ENCODE assay signal across 10 cellular contexts in the genomic region with DNA sequence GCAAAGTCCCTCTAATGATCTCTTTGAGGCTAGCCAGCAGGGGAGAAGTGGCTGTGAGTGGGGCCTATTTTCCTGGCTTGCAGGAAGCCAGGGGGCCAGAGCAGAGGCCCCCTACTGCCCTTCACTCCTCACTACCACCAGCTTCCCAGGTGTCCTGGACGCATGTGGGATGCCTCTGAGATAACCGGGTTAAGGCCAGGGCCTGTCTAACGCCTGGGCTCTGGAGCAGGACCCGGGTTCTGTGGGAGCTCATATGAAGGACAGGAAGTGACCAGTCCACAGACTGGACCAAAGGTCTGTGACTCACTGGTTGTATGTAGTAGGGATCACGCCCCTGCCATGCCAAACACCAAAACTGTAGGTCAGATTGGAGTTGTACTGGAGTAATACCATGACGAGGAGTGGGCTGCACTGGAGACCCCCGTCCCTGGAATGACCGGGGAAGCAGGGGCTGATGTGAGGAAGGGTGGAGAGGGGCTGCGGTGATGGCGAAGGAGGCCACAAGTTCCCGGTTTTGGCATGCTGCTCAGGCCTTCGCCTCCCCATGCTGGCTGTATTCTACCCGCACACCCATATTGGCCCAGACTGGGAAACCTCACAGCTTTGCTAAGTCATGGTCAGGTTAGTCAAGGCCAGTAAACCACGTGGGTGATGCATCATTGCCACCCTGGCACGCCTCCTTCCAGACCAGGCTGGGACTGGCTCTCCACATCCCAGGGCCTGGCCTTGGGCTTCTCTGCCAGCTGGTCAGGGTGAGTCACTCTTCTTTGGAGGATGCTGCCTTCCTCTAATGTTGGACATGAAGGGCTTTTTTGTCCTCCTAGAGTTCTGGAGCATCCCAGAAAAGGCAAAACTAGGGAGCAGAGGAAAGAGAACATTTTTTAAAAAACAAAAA. TPM values are rescaled to one million over a fixed set of nuclear protein-coding genes. Genes with fewer than 3 reads are reported as not detected.
DNase-seq lines count a peak whose midpoint lies in the region; ATAC-seq and TF ChIP-seq lines count a peak whose summit lies in the region.
"Had no signal": no experiment of that assay in that cellular context is flagged by ENCODE, and none has a peak within 500 bp of the region (broad histone marks: within the 10 kb centered on the region; RNA-seq: fewer than 3 reads in every experiment).

No MANE protein-coding gene starts in this region.

- no peak for TF ChIP-seq POLR2A in testis (IDR thresholded peaks at IDR 0.05)

- H3K27me3 Mint-ChIP-seq in activated CD4-positive, alpha-beta T cell treated with anti-CD3 and anti-CD28 coated beads for 36 hours = no peaks in the 10 kb centered on the region
- no peaks in the 10 kb centered on the region for H3K27me3 Mint-ChIP-seq in activated CD4-positive, alpha-beta T cell treated with anti-CD3 and anti-CD28 coated beads, Interleukin-2, amount 10 ng/mL, durations not matched to agents 24 days and 14 days

- no peak overlapping the region for H3K4me3 Mint-ChIP-seq in activated CD4-positive, alpha-beta T cell treated with anti-CD3 and anti-CD28 coated beads for 36 hours
- no peak overlapping the region for H3K4me3 Mint-ChIP-seq in activated CD4-positive, alpha-beta T cell treated with anti-CD3 and anti-CD28 coated beads, Interleukin-2, amount 10 ng/mL, durations not matched to agents 24 days and 14 days

- no peaks in the 10 kb centered on the region for H3K4me1 Mint-ChIP-seq in activated CD4-positive, alpha-beta T cell treated with anti-CD3 and anti-CD28 coated beads for 36 hours
- peaks cover 29% of the 10 kb centered on the region for H3K4me1 Mint-ChIP-seq in activated CD4-positive, alpha-beta T cell treated with anti-CD3 and anti-CD28 coated beads, Interleukin-2, amount 10 ng/mL, durations not matched to agents 24 days and 14 days

- whole genome bisulfite sequencing in testis, 2 donors = 84 to 92% methylated on average over 13 to 15 of the region's 15 CpGs

- no peaks in the 10 kb centered on the region for H3K9me3 ChIP-seq in testis
- H3K9me3 ChIP-seq: Caco-2 had no signal

- no peak overlapping the region for H3K27ac ChIP-seq in testis

- CTCF ChIA-PET in activated CD4-positive, alpha-beta T cell treated with anti-CD3 and anti-CD28 coated beads for 36 hours (lab: Charles Lee) = interaction anchor here (1.0 to 1.1 kb wide), 2 partner anchors 10 to 35 kb away, joined by 3 to 4 read pairs; no protein-coding TSS in a partner anchor
- CTCF ChIA-PET in GM10248 (lab: Yijun Ruan, JAX) = interaction anchor here (1.1 to 1.9 kb wide), 3 partner anchors 9 to 36 kb away, joined by 3 to 8 read pairs (median 4); no protein-coding TSS in a partner anchor

- intact Hi-C loops in activated CD4-positive, alpha-beta T cell treated with anti-CD3 and anti-CD28 coated beads for 36 hours (cut with DNase I, micrococcal nuclease) = no loop called here
- intact Hi-C loops in activated CD4-positive, alpha-beta T cell treated with anti-CD3 and anti-CD28 coated beads, Interleukin-2, amount 10 ng/mL, durations not matched to agents 24 days and 14 days (cut with micrococcal nuclease) = no loop called here
- intact Hi-C loops in left ventricle myocardium superior (cut with micrococcal nuclease) = no loop called here
- intact Hi-C loops in testis (cut with DNase I; ENCODE audit: low total_unique reads) = no loop called here

- no peaks in the 10 kb centered on the region for H3K4me1 ChIP-seq in testis
- H3K4me1 ChIP-seq: Caco-2 had no signal

- ATAC-seq in activated CD4-positive, alpha-beta T cell treated with anti-CD3 and anti-CD28 coated beads for 36 hours = peak; percentile 53
- ATAC-seq in left ventricle myocardium superior = peak; percentile 57

- H3K36me3 ChIP-seq in testis (ENCODE audit: low read depth, missing control alignments) = no peaks in the 10 kb centered on the region

- H3K27me3 ChIP-seq in testis = no peaks in the 10 kb centered on the region

- H3K36me3 Mint-ChIP-seq in activated CD4-positive, alpha-beta T cell treated with anti-CD3 and anti-CD28 coated beads for 36 hours (ENCODE audit: low read depth) = no peaks in the 10 kb centered on the region
- H3K36me3 Mint-ChIP-seq in activated CD4-positive, alpha-beta T cell treated with anti-CD3 and anti-CD28 coated beads, Interleukin-2, amount 10 ng/mL, durations not matched to agents 24 days and 14 days (ENCODE audit: low read depth) = no peaks in the 10 kb centered on the region

- H3K4me3 ChIP-seq in testis = no peak overlapping the region

- peak; percentile 22 for DNase-seq in activated CD4-positive, alpha-beta T cell treated with anti-CD3 and anti-CD28 coated beads for 36 hours
- DNase-seq in activated CD4-positive, alpha-beta T cell treated with anti-CD3 and anti-CD28 coated beads, Interleukin-2, amount 10 ng/mL, durations not matched to agents 24 days and 14 days = no peak
- DNase-seq in UCSD-AML1 (lab: John Stamatoyannopoulos, UW; ENCODE audit: unreplicated experiment) = peak; percentile 18
- peak; percentile 39 for DNase-seq in left ventricle myocardium superior
- DNase-seq in testis = peak; percentile 64
- no peak for DNase-seq in NCI-H2171 (lab: John Stamatoyannopoulos, UW)
- no peak for DNase-seq in GM10248 (ENCODE audit: extremely low spot score)
- DNase-seq in Kasumi-1 (lab: John Stamatoyannopoulos, UW) = no peak
- DNase-seq: Caco-2, NCI-H2107 had no signal

- TF ChIP-seq CTCF in testis (IDR thresholded peaks at IDR 0.05) = no peak
- no peak for TF ChIP-seq CTCF in GM10248 (IDR thresholded peaks at IDR 0.05; ENCODE audit: control extremely low read depth, extremely low read depth, low read depth, missing control alignments)

- POLR2A ChIA-PET in activated CD4-positive, alpha-beta T cell treated with anti-CD3 and anti-CD28 coated beads for 36 hours (lab: Charles Lee) = no interaction called here
- POLR2A ChIA-PET in GM10248 (lab: Yijun Ruan, JAX) = no interaction called here

- H3K27ac Mint-ChIP-seq in activated CD4-positive, alpha-beta T cell treated with anti-CD3 and anti-CD28 coated beads for 36 hours = no peak overlapping the region
- H3K27ac Mint-ChIP-seq in activated CD4-positive, alpha-beta T cell treated with anti-CD3 and anti-CD28 coated beads, Interleukin-2, amount 10 ng/mL, durations not matched to agents 24 days and 14 days = no peak overlapping the region

- no peaks in the 10 kb centered on the region for H3K9me3 Mint-ChIP-seq in activated CD4-positive, alpha-beta T cell treated with anti-CD3 and anti-CD28 coated beads for 36 hours (ENCODE audit: low read depth)
- H3K9me3 Mint-ChIP-seq in activated CD4-positive, alpha-beta T cell treated with anti-CD3 and anti-CD28 coated beads, Interleukin-2, amount 10 ng/mL, durations not matched to agents 24 days and 14 days = no peaks in the 10 kb centered on the region

RNA-seq across cellular contexts. Expression of gene TMEM230, which starts 47.1 kb away (rescaled TPM):
- total RNA-seq in activated CD4-positive, alpha-beta T cell treated with anti-CD3 and anti-CD28 coated beads for 36 hours = 10 to 100 TPM; 63.7 to 66.3 TPM
- 86.3 and 86.9 TPM in 2 replicates for total RNA-seq in activated CD4-positive, alpha-beta T cell treated with anti-CD3 and anti-CD28 coated beads, Interleukin-2, amount 10 ng/mL, durations not matched to agents 24 days and 14 days
- total RNA-seq in left ventricle myocardium superior (88.3 TPM), testis (10 to 100 TPM; 76.3 to 82.8 TPM)
- 118 TPM for polyA plus RNA-seq in testis (ENCODE audit: insufficient read depth, low read depth, low replicate concordance)

RNA-seq across cellular contexts. Expression of gene PCNA, which starts 54.0 kb away (rescaled TPM):
- 100 to 1,000 TPM; 494 to 576 TPM for total RNA-seq in activated CD4-positive, alpha-beta T cell treated with anti-CD3 and anti-CD28 coated beads for 36 hours
- total RNA-seq in activated CD4-positive, alpha-beta T cell treated with anti-CD3 and anti-CD28 coated beads, Interleukin-2, amount 10 ng/mL, durations not matched to agents 24 days and 14 days = 532 TPM in 2 replicates
- total RNA-seq in left ventricle myocardium superior = 32.6 TPM
- total RNA-seq in testis = 10 to 100 TPM; 55.4 to 65.0 TPM
- polyA plus RNA-seq in testis (ENCODE audit: insufficient read depth, low read depth, low replicate concordance) = 121 TPM

Comparison
In these comparisons a context has a peak if more than half of its experiments do, and no peak if none do; other contexts are left out.
1. DNase-seq: peak in activated CD4-positive, alpha-beta T cell treated with anti-CD3 and anti-CD28 coated beads for 36 hours (single experiment), UCSD-AML1 (single experiment), left ventricle myocardium superior (single experiment) and testis (single experiment); none in activated CD4-positive, alpha-beta T cell treated with anti-CD3 and anti-CD28 coated beads, Interleukin-2, amount 10 ng/mL, durations not matched to agents 24 days and 14 days (single experiment), NCI-H2171 (single experiment), GM10248 (single experiment) and Kasumi-1 (0 of 2).